Comparison of ENCODE assay signal across 16 cellular contexts in genomic region chr15:48406911-48407310, GRCh38.
DNase-seq lines count a peak whose midpoint lies in the region; FAIRE-seq and TF ChIP-seq lines count a peak whose summit lies in the region.
"Had no signal": no experiment of that assay in that cellular context is flagged by ENCODE, and none has a peak within 500 bp of the region (broad histone marks: within the 10 kb centered on the region; RNA-seq: fewer than 3 reads in every experiment).

No MANE protein-coding gene starts in this region.

- H2AFZ ChIP-seq in H9 (ENCODE audit: low read length) (no peak overlapping the region), keratinocyte (ENCODE audit: control insufficient read depth, low read length) (no peak overlapping the region)

- H3K79me1 ChIP-seq in H9 (ENCODE audit: insufficient read depth, low read depth, low read length, poor library complexity, severe bottlenecking) = no peaks in the 10 kb centered on the region

- no peak overlapping the region for H2BK5ac ChIP-seq in H9 (ENCODE audit: insufficient read length, low read length)

- FAIRE-seq in keratinocyte (lab: Jason Lieb, UNC) = no peak

- H3K36me3 ChIP-seq in BE2C (no peaks in the 10 kb centered on the region), keratinocyte (ENCODE audit: control insufficient read depth in 2 of 2, extremely low read depth in 1 of 2, insufficient read depth in 2 of 2, low read length in 2 of 2) (no peaks in the 10 kb centered on the region)

- no peaks in the 10 kb centered on the region for H4K20me1 ChIP-seq in H9 (ENCODE audit: control insufficient read depth, insufficient read depth, insufficient read length)
- no peaks in the 10 kb centered on the region for H4K20me1 ChIP-seq in keratinocyte (ENCODE audit: control insufficient read depth, extremely low read depth, insufficient read depth, low read length)

- no peak overlapping the region for H3K4me3 Mint-ChIP-seq in H9
- H3K4me3 Mint-ChIP-seq: CD4-positive, alpha-beta memory T cell; stimulated activated naive CD8-positive, alpha-beta T cell treated with anti-CD3 and anti-CD28 coated beads, Interleukin-15, Interleukin-2, amounts not matched to agents 100 ng/mL and 50 ng/mL, for 24 hours had no signal

- H3K27me3 ChIP-seq in BE2C (no peaks in the 10 kb centered on the region), H9 (ENCODE audit: insufficient read depth, low read length) (no peaks in the 10 kb centered on the region), keratinocyte (ENCODE audit: control insufficient read depth, extremely low read depth, insufficient read depth, low read length) (no peaks in the 10 kb centered on the region)
- H3K27me3 ChIP-seq: body of pancreas had no signal

- no peak overlapping the region for H3T11ph ChIP-seq in H9 (ENCODE audit: low read length)

- H3K27me3 Mint-ChIP-seq in H9 (ENCODE audit: low read depth) = no peaks in the 10 kb centered on the region
- H3K27me3 Mint-ChIP-seq: stimulated activated naive CD8-positive, alpha-beta T cell treated with anti-CD3 and anti-CD28 coated beads, Interleukin-15, Interleukin-2, amounts not matched to agents 100 ng/mL and 50 ng/mL, for 24 hours had no signal

- H3K27ac ChIP-seq in H9 (ENCODE audit: insufficient read length, low read depth, low read length) (no peak overlapping the region), keratinocyte (ENCODE audit: control insufficient read depth, insufficient read depth, low read length) (no peak overlapping the region)
- H3K27ac ChIP-seq: body of pancreas, epithelial cell of prostate had no signal

- no peak overlapping the region for H2BK12ac ChIP-seq in H9 (ENCODE audit: insufficient read length, low read depth, low read length)

- no peaks in the 10 kb centered on the region for H3K9me3 Mint-ChIP-seq in H9
- H3K9me3 Mint-ChIP-seq: CD4-positive, alpha-beta memory T cell; stimulated activated naive CD8-positive, alpha-beta T cell treated with anti-CD3 and anti-CD28 coated beads, Interleukin-15, Interleukin-2, amounts not matched to agents 100 ng/mL and 50 ng/mL, for 24 hours had no signal

- no peaks in the 10 kb centered on the region for H3K36me3 Mint-ChIP-seq in H9 (ENCODE audit: insufficient read depth in 1 of 3, low read depth in 3 of 3)
- H3K36me3 Mint-ChIP-seq: CD4-positive, alpha-beta memory T cell had no signal

- no peak overlapping the region for H3K4me2 ChIP-seq in H9 (ENCODE audit: insufficient read depth, insufficient read length, low read length)
- H3K4me2 ChIP-seq in keratinocyte (ENCODE audit: control insufficient read depth, extremely low read depth, insufficient read depth, low read depth, low read length) = no peak overlapping the region

- H3K79me2 ChIP-seq in H9 (ENCODE audit: insufficient read depth, low read length) (no peaks in the 10 kb centered on the region), keratinocyte (ENCODE audit: control insufficient read depth, insufficient read depth, low read length) (no peaks in the 10 kb centered on the region)

- WGBS in H9 (ENCODE audit: extremely low coverage, insufficient read length, low lambda C conversion rate) = no CpG with 5 or more reads among the region's 1 CpG

- no peak overlapping the region for H3K9ac ChIP-seq in H9 (ENCODE audit: extremely low read depth, insufficient read length, low read length)
- no peak overlapping the region for H3K9ac ChIP-seq in keratinocyte (ENCODE audit: control insufficient read depth, extremely low read depth, insufficient read depth, low read length)

- no peak overlapping the region for H3K23ac ChIP-seq in H9 (ENCODE audit: insufficient read length, low read depth, low read length)

- H3K4me1 Mint-ChIP-seq in H9 = no peaks in the 10 kb centered on the region
- H3K4me1 Mint-ChIP-seq: CD4-positive, alpha-beta memory T cell had no signal

- H3K18ac ChIP-seq in H9 (ENCODE audit: insufficient read length, low read depth, low read length) = no peak overlapping the region

- H3K4ac ChIP-seq in H9 (ENCODE audit: low read depth, low read length) = no peak overlapping the region

- no peak overlapping the region for H4K91ac ChIP-seq in H9 (ENCODE audit: insufficient read length, low read depth, low read length)

- H2BK15ac ChIP-seq in H9 (ENCODE audit: low read depth, low read length) = no peak overlapping the region

- DNase-seq in BE2C (no peak), H9 (no peak), astrocyte of the cerebellum (ENCODE audit: low read depth) (no peak), keratinocyte (ENCODE audit: low read depth, low spot score) (no peak), T-helper 9 cell (no peak), NCI-H2171 (lab: John Stamatoyannopoulos, UW) (no peak), NCI-H1694 treated with DMSO at 0.1 percent for 48 hours (lab: John Stamatoyannopoulos, UW) (no peak)
- DNase-seq in activated CD8-positive, alpha-beta memory T cell treated with anti-CD3 and anti-CD28 coated beads for 24 hours = no peak
- DNase-seq: activated CD4-positive, CD25-positive, alpha-beta regulatory T cell treated with anti-CD3 and anti-CD28 coated beads, Interleukin-2, amount 50 U/mL, for 72 hours; body of pancreas; CD4-positive, alpha-beta memory T cell; NCI-H1417 treated with DMSO at 0.1 percent for 48 hours; NCI-H774; SW 1271 had no signal

- H3K9me1 ChIP-seq in keratinocyte (ENCODE audit: control insufficient read depth, extremely low read depth, insufficient read depth, low read length) = no peaks in the 10 kb centered on the region

- no peaks in the 10 kb centered on the region for H3K9me3 ChIP-seq in BE2C
- H3K9me3 ChIP-seq in H9 (ENCODE audit: control insufficient read depth, low read depth, low read length) = no peaks in the 10 kb centered on the region
- no peaks in the 10 kb centered on the region for H3K9me3 ChIP-seq in keratinocyte (ENCODE audit: control insufficient read depth, low read depth, low read length)
- H3K9me3 ChIP-seq: body of pancreas had no signal

- TF ChIP-seq CTCF in BE2C (IDR thresholded peaks at IDR 0.05; ENCODE audit: low read depth, low read length) (peak; percentile 49), H9 (conservative IDR thresholded peaks at IDR 0.05) (peak; percentile 54; the same call in 2 of the 3 replicates), astrocyte of the cerebellum (IDR thresholded peaks at IDR 0.05; ENCODE audit: low read depth, low read length, missing control alignments) (peak; percentile 42), keratinocyte (optimal IDR thresholded peaks at IDR 0.05 in 1 of 3, IDR thresholded peaks at IDR 0.05 in 1 of 3, conservative IDR thresholded peaks at IDR 0.05 in 1 of 3; ENCODE audit: extremely low read depth in 1 of 3, insufficient read depth in 2 of 3, low read length in 3 of 3) (peak; percentile 16 to 26 (median 26))

- no peak overlapping the region for H4K5ac ChIP-seq in H9 (ENCODE audit: insufficient read length, low read depth, low read length)

- no peak overlapping the region for H2BK120ac ChIP-seq in H9 (ENCODE audit: low read depth, low read length, poor library complexity, severe bottlenecking)

- in situ Hi-C loops in astrocyte of the cerebellum (cut with HindIII; ENCODE audit: low sequenced_read_pairs) = no loop called here

- H3K4me3 ChIP-seq in BE2C (ENCODE audit: low read depth, low read length) = no peak overlapping the region
- no peak overlapping the region for H3K4me3 ChIP-seq in astrocyte of the cerebellum (ENCODE audit: low read depth, low read length)
- no peak overlapping the region for H3K4me3 ChIP-seq in keratinocyte (ENCODE audit: control insufficient read depth in 2 of 3, extremely low read depth in 1 of 3, insufficient read depth in 2 of 3, low read depth in 1 of 3, low read length in 3 of 3)
- H3K4me3 ChIP-seq: body of pancreas had no signal

- no peak overlapping the region for H4K8ac ChIP-seq in H9 (replicated peaks; ENCODE audit: insufficient read length, low read depth, low read length)

- H3K14ac ChIP-seq in H9 (ENCODE audit: insufficient read depth, low read length) = no peak overlapping the region

- dilution Hi-C loops in keratinocyte (cut with MboI; ENCODE audit: extremely low pct_ligation_motif_present, low sequenced_read_pairs) = no loop called here

- no peak overlapping the region for H3K27ac Mint-ChIP-seq in H9
- H3K27ac Mint-ChIP-seq: CD4-positive, alpha-beta memory T cell; stimulated activated naive CD8-positive, alpha-beta T cell treated with anti-CD3 and anti-CD28 coated beads, Interleukin-15, Interleukin-2, amounts not matched to agents 100 ng/mL and 50 ng/mL, for 24 hours had no signal

- no peaks in the 10 kb centered on the region for H3K23me2 ChIP-seq in H9 (ENCODE audit: insufficient read length, low read depth, low read length, poor library complexity, severe bottlenecking)

- no peak overlapping the region for H2BK20ac ChIP-seq in H9 (ENCODE audit: low read depth, low read length, poor library complexity, severe bottlenecking)

- H3K56ac ChIP-seq in H9 (ENCODE audit: insufficient read length, low read depth, low read length) = no peak overlapping the region

- peaks cover 6% of the 10 kb centered on the region for H3K4me1 ChIP-seq in BE2C
- no peaks in the 10 kb centered on the region for H3K4me1 ChIP-seq in H9 (ENCODE audit: insufficient read depth, low read length)
- peaks cover 6% of the 10 kb centered on the region for H3K4me1 ChIP-seq in keratinocyte (ENCODE audit: control insufficient read depth, extremely low read depth, insufficient read depth, low read length)
- H3K4me1 ChIP-seq: body of pancreas had no signal

- no peak overlapping the region for H2AK5ac ChIP-seq in H9 (ENCODE audit: insufficient read length, low read length)
